3 cellular contexts compared by ENCODE assay signal in the genomic region with DNA sequence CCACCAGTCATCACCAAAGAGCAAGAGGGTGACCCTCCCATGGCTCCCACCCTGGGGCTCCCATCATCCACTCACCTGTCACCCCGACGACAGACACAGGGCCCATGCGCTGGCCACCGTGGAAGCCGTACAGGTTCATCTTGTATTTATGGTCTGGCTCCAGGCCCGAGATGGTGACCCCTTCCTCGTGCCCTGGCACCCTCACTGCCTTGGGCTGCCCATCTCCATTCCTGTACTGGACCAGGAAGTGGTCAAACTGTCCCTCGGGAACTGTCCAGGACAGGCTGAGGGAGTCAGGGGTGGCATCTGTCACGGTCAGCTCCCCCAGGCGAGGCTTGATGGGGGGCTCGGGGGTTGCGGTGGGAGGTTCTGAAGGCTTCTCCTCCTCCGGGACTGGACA. TPM values are rescaled to one million over a fixed set of nuclear protein-coding genes. Genes with fewer than 3 reads are reported as not detected.
"Had no signal": no experiment of that assay in that cellular context is flagged by ENCODE, and none has a peak within 500 bp of the region (broad histone marks: within the 10 kb centered on the region; RNA-seq: fewer than 3 reads in every experiment).

No MANE protein-coding gene starts in this region.

RNA-seq across cellular contexts. Expression of gene CYP21A2, which starts 30.1 kb away (rescaled TPM):
- total RNA-seq: HT-29, HT1080 had no signal
- polyA plus RNA-seq: IgD-negative memory B cell had no signal

RNA-seq across cellular contexts. Expression of gene TNXB, which starts 40.8 kb away (rescaled TPM):
- total RNA-seq: HT-29 had no signal

RNA-seq across cellular contexts. Expression of gene C4B, which starts 53.7 kb away (rescaled TPM):
- polyA plus RNA-seq: IgD-negative memory B cell had no signal
